In genomic region chr6:111483736-111484654, GRCh38 we compare ENCODE assay signal across 1 cellular context.
A peak's percentile ranks its signal among the peaks of the same experiment; 100 is the strongest.
TF ChIP-seq lines count a peak whose summit lies in the region.

No MANE protein-coding gene starts in this region.

TF ChIP-seq in HEK293, 187 proteins besides CTCF, POLR2A, EP300 and RAD21 (continued from another document and continues in another):
- TF ChIP-seq ZNF398 (tag by site-specific recombination; IDR thresholded peaks at IDR 0.05): peak; percentile 54
- 0 out of 2 replicates have a peak, but pooled peaks have one; percentile 17 for TF ChIP-seq ZNF280D (tag by site-specific recombination; IDR thresholded peaks at IDR 0.05)
- peak; percentile 93 for TF ChIP-seq SP7 (tag by site-specific recombination; IDR thresholded peaks at IDR 0.05)
- TF ChIP-seq ZSCAN23 (tag by site-specific recombination; IDR thresholded peaks at IDR 0.05): peak; percentile 69; the same call in 1 of the 2 replicates
- no peak; the same call in 1 of the 2 replicates for TF ChIP-seq ZNF664 (tag by site-specific recombination; IDR thresholded peaks at IDR 0.05)
- TF ChIP-seq ZNF148 (tag by site-specific recombination; IDR thresholded peaks at IDR 0.05; ENCODE audit: borderline replicate concordance): no peak
- TF ChIP-seq ZNF280C (tag by site-specific recombination; IDR thresholded peaks at IDR 0.05): no peak
- no peak for TF ChIP-seq ZNF544 (tag by site-specific recombination; IDR thresholded peaks at IDR 0.05)
- TF ChIP-seq ZNF768 (tag by site-specific recombination; IDR thresholded peaks at IDR 0.05): no peak
- TF ChIP-seq SP3 (tag by site-specific recombination; IDR thresholded peaks at IDR 0.05): peak; percentile 75
- 0 out of 2 replicates have a peak, but pooled peaks have one; percentile 34 for TF ChIP-seq KLF7 (tag by site-specific recombination; IDR thresholded peaks at IDR 0.05; ENCODE audit: borderline replicate concordance)
- no peak for TF ChIP-seq ZNF157 (tag by site-specific recombination; IDR thresholded peaks at IDR 0.05)
- TF ChIP-seq ZNF112 (tag by site-specific recombination; IDR thresholded peaks at IDR 0.05): no peak
- peak; percentile 89 for TF ChIP-seq ZNF341 (tag by site-specific recombination; IDR thresholded peaks at IDR 0.05; ENCODE audit: low read depth)
- no peak for TF ChIP-seq ZNF704 (tag by site-specific recombination; IDR thresholded peaks at IDR 0.05)
- TF ChIP-seq ZNF692 (tag by site-specific recombination; IDR thresholded peaks at IDR 0.05): peak; percentile 69
- TF ChIP-seq ZNF16 (tag by site-specific recombination; IDR thresholded peaks at IDR 0.05; ENCODE audit: low read depth): no peak
- TF ChIP-seq ZNF214 (tag by site-specific recombination; IDR thresholded peaks at IDR 0.05; ENCODE audit: borderline replicate concordance): peak; percentile 39; the same call in 1 of the 2 replicates
- TF ChIP-seq YY1 (tag by site-specific recombination; IDR thresholded peaks at IDR 0.05): no peak
- TF ChIP-seq ZNF488 (tag by site-specific recombination; IDR thresholded peaks at IDR 0.05): no peak
- no peak for TF ChIP-seq YY2 (tag by site-specific recombination; IDR thresholded peaks at IDR 0.05)
- no peak for TF ChIP-seq ZNF624 (tag by site-specific recombination; IDR thresholded peaks at IDR 0.05)
- TF ChIP-seq HOXC10 (CRISPR knock-in tag; IDR thresholded peaks at IDR 0.05): no peak
- TF ChIP-seq ZNF837 (tag by site-specific recombination; IDR thresholded peaks at IDR 0.05): no peak
- no peak for TF ChIP-seq ATF2 (tag by site-specific recombination; IDR thresholded peaks at IDR 0.05; ENCODE audit: low read depth)
- 0 out of 2 replicates have a peak, but pooled peaks have one; percentile 44 for TF ChIP-seq BCL11B (tag by site-specific recombination; IDR thresholded peaks at IDR 0.05; ENCODE audit: low read depth)
- TF ChIP-seq ZNF48 (tag by site-specific recombination; IDR thresholded peaks at IDR 0.05): no peak
- TF ChIP-seq ZBTB6 (tag by site-specific recombination; IDR thresholded peaks at IDR 0.05): no peak
- no peak for TF ChIP-seq ZNF23 (tag by site-specific recombination; IDR thresholded peaks at IDR 0.05; ENCODE audit: borderline replicate concordance)
- no peak for TF ChIP-seq PRDM2 (tag by site-specific recombination; IDR thresholded peaks at IDR 0.05; ENCODE audit: borderline replicate concordance)
- TF ChIP-seq ZNF670 (tag by site-specific recombination; IDR thresholded peaks at IDR 0.05; ENCODE audit: low read depth): no peak
